ENCODE assay signal across 24 cellular contexts in the genomic region with DNA sequence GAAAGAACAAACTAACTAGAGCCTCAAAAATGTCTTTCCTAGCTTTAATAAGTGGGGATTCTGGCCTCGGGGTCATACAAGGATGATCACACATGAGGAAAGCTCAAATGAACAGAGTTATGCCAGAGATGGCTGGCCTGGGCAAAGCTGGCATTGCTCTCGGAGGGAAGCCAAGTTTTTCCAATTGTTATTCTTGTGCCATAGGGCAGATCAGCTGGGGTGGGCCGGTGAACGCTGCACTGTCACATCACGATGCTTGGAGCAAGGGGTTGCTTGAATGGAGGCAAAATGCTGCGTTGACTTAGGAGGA.
DNase-seq lines count a peak whose midpoint lies in the region; TF ChIP-seq lines count a peak whose summit lies in the region.
"Had no signal": no experiment of that assay in that cellular context is flagged by ENCODE, and none has a peak within 500 bp of the region (broad histone marks: within the 10 kb centered on the region; RNA-seq: fewer than 3 reads in every experiment).

No MANE protein-coding gene starts in this region.

- TF ChIP-seq CTCF in HL-60 (IDR thresholded peaks at IDR 0.05; ENCODE audit: insufficient read depth, low read length) (no peak), stomach (IDR thresholded peaks at IDR 0.05) (no peak), ovary (IDR thresholded peaks at IDR 0.05) (no peak)

- DNase-seq in HL-60 (ENCODE audit: low read depth in 1 of 2, low spot score in 1 of 2) = no peak
- DNase-seq in mesenchymal stem cell = no peak
- no peak for DNase-seq in stomach
- DNase-seq in ovary = no peak
- DNase-seq in HuH-7.5 (ENCODE audit: low spot score) = no peak
- DNase-seq in SIG-M5 (lab: John Stamatoyannopoulos, UW) = no peak
- DNase-seq: activated CD4-positive, alpha-beta T cell treated with anti-CD3 and anti-CD28 coated beads for 4 hours; C1 segment of cervical spinal cord; COR-L47; DMS53; effector CD4-positive, alpha-beta T cell; H7; hypothalamus; immature natural killer cell; midbrain; naive thymus-derived CD4-positive, alpha-beta T cell; NCI-H1436 treated with DMSO at 0.1 percent for 48 hours; NCI-H748 treated with DMSO at 0.1 percent for 48 hours; occipital lobe; T-helper 9 cell had no signal

- 57 to 81% (median 67%) methylated on average over 6 of the region's 6 CpGs for WGBS in adipose tissue, 3 donors
- 95% methylated on average over 6 of the region's 6 CpGs for WGBS in mesenchymal stem cell
- 79 to 93% (median 86%) methylated on average over 6 of the region's 6 CpGs for WGBS in stomach, 5 donors
- WGBS in ovary, 3 donors = 86 to 94% (median 93%) methylated on average over 6 of the region's 6 CpGs

- H3K14ac ChIP-seq in mesenchymal stem cell (ENCODE audit: low read length in 2 of 2) = peak overlapping the region in 1 of 2 experiments; percentile 2

- TF ChIP-seq EP300 in stomach (IDR thresholded peaks at IDR 0.05) (no peak), ovary (IDR thresholded peaks at IDR 0.05) (no peak)

- H2AFZ ChIP-seq in mesenchymal stem cell (ENCODE audit: low read depth, low read length) = no peak overlapping the region

- H3K9me3 ChIP-seq in mesenchymal stem cell (ENCODE audit: control insufficient read depth, low read length) (no peaks in the 10 kb centered on the region), stomach (no peaks in the 10 kb centered on the region), ovary (no peaks in the 10 kb centered on the region)
- H3K9me3 ChIP-seq: SJSA1, tibial artery had no signal

- intact Hi-C loops in stomach (cut with DNase I; ENCODE audit: low total_unique reads) (no loop called here), ovary (cut with DNase I) (no loop called here)

- peak overlapping the region in 1 of 2 experiments; percentile 93 for H2BK12ac ChIP-seq in mesenchymal stem cell (ENCODE audit: low read length in 2 of 2)

- no peak overlapping the region for H3K9ac ChIP-seq in mesenchymal stem cell (ENCODE audit: low read length)

- H3K4me2 ChIP-seq in mesenchymal stem cell (ENCODE audit: low read length, poor library complexity, severe bottlenecking) = no peak overlapping the region

- H3K18ac ChIP-seq in mesenchymal stem cell (ENCODE audit: low read depth in 1 of 2, low read length in 2 of 2) = peak overlapping the region; percentile 4 to 6

- H3K27ac ChIP-seq in HL-60 (replicated peaks) (peak overlapping the region; percentile 97), adipose tissue (ENCODE audit: low read depth, low read length) (peak overlapping the region; percentile 45), mesenchymal stem cell (ENCODE audit: low read length, poor library complexity, severe bottlenecking) (no peak overlapping the region), stomach (peak overlapping the region in 3 of 5 donors; percentile 41 to 73 (median 53)), ovary (no peak overlapping the region)
- H3K27ac ChIP-seq: tibial artery, VCaP had no signal

- no peaks in the 10 kb centered on the region for H3K79me1 ChIP-seq in mesenchymal stem cell (replicated peaks; ENCODE audit: low read length, poor library complexity, severe bottlenecking)

- H4K8ac ChIP-seq in mesenchymal stem cell (ENCODE audit: low read length) = no peak overlapping the region

- no peaks in the 10 kb centered on the region for H3K36me3 ChIP-seq in mesenchymal stem cell (ENCODE audit: control insufficient read depth in 1 of 2, insufficient read depth in 2 of 2, low read depth in 1 of 2, low read length in 2 of 2)
- H3K36me3 ChIP-seq in stomach = no peaks in the 10 kb centered on the region
- H3K36me3 ChIP-seq in ovary = no peaks in the 10 kb centered on the region
- H3K36me3 ChIP-seq: SJSA1, tibial artery had no signal

- H2BK15ac ChIP-seq in mesenchymal stem cell (ENCODE audit: low read depth, poor library complexity, severe bottlenecking) = no peak overlapping the region

- peak overlapping the region; percentile 9 to 24 for H3K4ac ChIP-seq in mesenchymal stem cell (ENCODE audit: low read depth in 1 of 2, low read length in 2 of 2)

- no peak overlapping the region for H2AK5ac ChIP-seq in mesenchymal stem cell (ENCODE audit: low read length, severe bottlenecking)

- H3K4me3 ChIP-seq in HL-60 (replicated peaks; ENCODE audit: insufficient read depth, low read length) (no peak overlapping the region), mesenchymal stem cell (ENCODE audit: insufficient read depth in 1 of 2, low read depth in 1 of 2, low read length in 2 of 2) (no peak overlapping the region), stomach (no peak overlapping the region), ovary (no peak overlapping the region)
- H3K4me3 ChIP-seq: SJSA1, tibial artery had no signal

- H3K4me1 ChIP-seq in mesenchymal stem cell (ENCODE audit: control insufficient read depth, insufficient read depth, low read depth, low read length) = peaks cover 10% of the 10 kb centered on the region
- peaks cover 0 to 50% (median 6%) of the 10 kb centered on the region in 4 donors for H3K4me1 ChIP-seq in stomach
- peaks cover 5% of the 10 kb centered on the region for H3K4me1 ChIP-seq in ovary (ENCODE audit: insufficient read depth)
- H3K4me1 ChIP-seq: tibial artery had no signal

- peak overlapping the region; percentile 52 for H4K91ac ChIP-seq in mesenchymal stem cell (ENCODE audit: low read length)

- no peak overlapping the region for H2BK5ac ChIP-seq in mesenchymal stem cell (ENCODE audit: low read depth, low read length, poor library complexity, severe bottlenecking)

- TF ChIP-seq POLR2A in stomach (IDR thresholded peaks at IDR 0.05) (no peak), ovary (IDR thresholded peaks at IDR 0.05) (no peak)

- no peak overlapping the region for H2BK120ac ChIP-seq in mesenchymal stem cell (ENCODE audit: low read depth, low read length)

- H3K23ac ChIP-seq in mesenchymal stem cell (ENCODE audit: low read length in 2 of 2) = no peak overlapping the region

- H3K27me3 ChIP-seq in HL-60 (ENCODE audit: insufficient read depth, poor library complexity, severe bottlenecking) = no peaks in the 10 kb centered on the region
- H3K27me3 ChIP-seq in mesenchymal stem cell (ENCODE audit: control insufficient read depth in 1 of 2, insufficient read depth in 1 of 2, low read length in 2 of 2) = no peaks in the 10 kb centered on the region
- no peaks in the 10 kb centered on the region for H3K27me3 ChIP-seq in stomach
- H3K27me3 ChIP-seq in ovary = no peaks in the 10 kb centered on the region
- H3K27me3 ChIP-seq: SJSA1, tibial artery had no signal

Comparison
In these comparisons a context has a peak if more than half of its experiments do, and no peak if none do; other contexts are left out.
1. H3K27ac ChIP-seq: peak in HL-60 (single experiment), adipose tissue (single experiment) and stomach (3 of 5); none in mesenchymal stem cell (single experiment) and ovary (0 of 2).